19 cellular contexts compared by ENCODE assay signal in genomic region chr13:37342205-37342604, GRCh38.
"Had no signal": no experiment of that assay in that cellular context is flagged by ENCODE, and none has a peak within 500 bp of the region (broad histone marks: within the 10 kb centered on the region; RNA-seq: fewer than 3 reads in every experiment).

No MANE protein-coding gene starts in this region.

- H3K4me1 ChIP-seq: testis, transverse colon, uterus had no signal

- H3K4me3 Mint-ChIP-seq: naive thymus-derived CD4-positive, alpha-beta T cell; nephron progenitor cell; stimulated activated naive B cell treated with anti-CD40 and anti-IgM and Interleukin-4, amounts not matched to agents 10 μg/mL and 1 μg/mL and 100 μg/mL, for 72 hours; stimulated activated naive CD8-positive, alpha-beta T cell treated with anti-CD3 and anti-CD28 coated beads, Interleukin-15, amount 100 ng/mL, for 72 hours had no signal

- DNase-seq: cortex of kidney; dorsolateral prefrontal cortex; effector CD8-positive, alpha-beta T cell; foreskin melanocyte; head of caudate nucleus; left colon; naive thymus-derived CD4-positive, alpha-beta T cell; nephron progenitor cell; sigmoid colon; stimulated activated CD4-positive, alpha-beta T cell treated with anti-CD3 and anti-CD28 coated beads, Interleukin-4, amount 100 ng/mL, for 1 hour; stimulated activated CD8-positive, alpha-beta memory T cell treated with anti-CD3 and anti-CD28 coated beads, Interleukin-4, amount 100 ng/mL, for 48 hours; stimulated activated naive B cell treated with anti-CD40 and anti-IgM and Interleukin-4, amounts not matched to agents 10 μg/mL and 1 μg/mL and 100 μg/mL, for 72 hours; stimulated activated naive CD8-positive, alpha-beta T cell treated with anti-CD3 and anti-CD28 coated beads, Interleukin-15, amount 100 ng/mL, for 72 hours; testis; transverse colon; uterus had no signal

- H3K4me1 Mint-ChIP-seq: naive thymus-derived CD4-positive, alpha-beta T cell; nephron progenitor cell; stimulated activated naive B cell treated with anti-CD40 and anti-IgM and Interleukin-4, amounts not matched to agents 10 μg/mL and 1 μg/mL and 100 μg/mL, for 72 hours; stimulated activated naive CD8-positive, alpha-beta T cell treated with anti-CD3 and anti-CD28 coated beads, Interleukin-15, amount 100 ng/mL, for 72 hours had no signal

- H3K4me2 ChIP-seq: hepatocyte had no signal

- H3K27ac ChIP-seq: dorsolateral prefrontal cortex, hepatocyte, neutrophil, sigmoid colon, skin epidermis, testis, transverse colon, uterus had no signal

- H3K79me2 ChIP-seq: hepatocyte had no signal

- H3K27me3 ChIP-seq: dorsolateral prefrontal cortex, hepatocyte, neutrophil, sigmoid colon, testis, transverse colon, uterus had no signal

- H3K36me3 Mint-ChIP-seq: naive thymus-derived CD4-positive, alpha-beta T cell; stimulated activated naive B cell treated with anti-CD40 and anti-IgM and Interleukin-4, amounts not matched to agents 10 μg/mL and 1 μg/mL and 100 μg/mL, for 72 hours had no signal

- H3K4me3 ChIP-seq: dorsolateral prefrontal cortex, hepatocyte, sigmoid colon, skin epidermis, testis, transverse colon, uterus had no signal

- H3K27ac Mint-ChIP-seq: naive thymus-derived CD4-positive, alpha-beta T cell; nephron progenitor cell; stimulated activated naive B cell treated with anti-CD40 and anti-IgM and Interleukin-4, amounts not matched to agents 10 μg/mL and 1 μg/mL and 100 μg/mL, for 72 hours; stimulated activated naive CD8-positive, alpha-beta T cell treated with anti-CD3 and anti-CD28 coated beads, Interleukin-15, amount 100 ng/mL, for 72 hours had no signal

- ATAC-seq: left colon; naive thymus-derived CD4-positive, alpha-beta T cell; stimulated activated naive CD8-positive, alpha-beta T cell treated with anti-CD3 and anti-CD28 coated beads, Interleukin-15, amount 100 ng/mL, for 72 hours had no signal

- H3K36me3 ChIP-seq: neutrophil, sigmoid colon, transverse colon, uterus had no signal

- H3K9me3 ChIP-seq: neutrophil, sigmoid colon, testis, transverse colon, uterus had no signal

- H3K27me3 Mint-ChIP-seq: naive thymus-derived CD4-positive, alpha-beta T cell; stimulated activated naive B cell treated with anti-CD40 and anti-IgM and Interleukin-4, amounts not matched to agents 10 μg/mL and 1 μg/mL and 100 μg/mL, for 72 hours; stimulated activated naive CD8-positive, alpha-beta T cell treated with anti-CD3 and anti-CD28 coated beads, Interleukin-15, amount 100 ng/mL, for 72 hours had no signal

- H3K9me3 Mint-ChIP-seq: nephron progenitor cell; stimulated activated naive B cell treated with anti-CD40 and anti-IgM and Interleukin-4, amounts not matched to agents 10 μg/mL and 1 μg/mL and 100 μg/mL, for 72 hours had no signal

- H2AFZ ChIP-seq: hepatocyte had no signal
